In the genomic region with DNA sequence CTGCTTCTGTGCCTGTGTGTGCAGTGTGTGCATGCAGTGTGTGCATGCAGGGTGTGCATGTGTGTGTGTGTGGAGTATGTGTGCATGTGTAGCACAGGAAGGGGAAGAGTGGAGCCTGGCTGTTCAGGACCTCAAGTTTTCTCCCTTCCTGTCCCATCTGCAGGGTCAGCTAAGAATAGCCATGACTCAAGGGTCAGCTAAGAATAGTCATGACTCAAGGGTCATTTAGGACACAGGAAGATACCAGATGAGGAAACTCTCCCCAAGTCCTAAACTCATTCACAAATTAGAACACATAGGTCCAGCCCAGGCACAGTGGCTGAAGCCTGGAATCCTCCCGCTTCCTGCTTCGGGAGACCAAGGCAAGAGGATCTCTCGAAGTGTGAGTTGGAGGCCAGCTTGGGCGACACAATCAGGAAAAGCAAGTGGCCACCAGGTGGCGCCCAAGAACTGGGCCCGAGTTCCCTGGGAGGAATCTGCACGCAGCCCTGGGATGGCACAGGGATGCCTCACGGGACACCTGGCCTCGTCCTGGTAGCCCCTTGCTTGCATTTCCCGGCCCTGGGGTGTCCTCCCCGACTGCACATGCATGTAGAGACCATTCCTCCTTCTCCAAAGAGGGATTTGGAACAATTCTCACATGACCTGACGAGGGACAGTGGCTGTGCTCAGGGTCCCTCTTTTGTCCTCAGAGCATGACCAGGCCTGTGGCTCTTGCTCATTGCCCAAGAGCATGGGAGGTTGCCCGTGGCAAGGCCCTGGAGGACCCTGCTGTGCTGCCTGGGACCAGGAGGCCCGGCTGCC, we compare ENCODE assay signal across 1 cellular context.
A peak's percentile ranks its signal among the peaks of the same experiment; 100 is the strongest.
TF ChIP-seq lines count a peak whose summit lies in the region.

No MANE protein-coding gene starts in this region.

TF ChIP-seq in HepG2, 621 proteins besides CTCF, POLR2A, EP300 and RAD21 (continued from another document):
- TF ChIP-seq, protein P1, sequence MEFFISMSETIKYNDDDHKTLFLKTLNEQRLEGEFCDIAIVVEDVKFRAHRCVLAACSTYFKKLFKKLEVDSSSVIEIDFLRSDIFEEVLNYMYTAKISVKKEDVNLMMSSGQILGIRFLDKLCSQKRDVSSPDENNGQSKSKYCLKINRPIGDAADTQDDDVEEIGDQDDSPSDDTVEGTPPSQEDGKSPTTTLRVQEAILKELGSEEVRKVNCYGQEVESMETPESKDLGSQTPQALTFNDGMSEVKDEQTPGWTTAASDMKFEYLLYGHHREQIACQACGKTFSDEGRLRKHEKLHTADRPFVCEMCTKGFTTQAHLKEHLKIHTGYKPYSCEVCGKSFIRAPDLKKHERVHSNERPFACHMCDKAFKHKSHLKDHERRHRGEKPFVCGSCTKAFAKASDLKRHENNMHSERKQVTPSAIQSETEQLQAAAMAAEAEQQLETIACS (CRISPR knock-in tag; IDR thresholded peaks at IDR 0.05): no peak
- no peak for TF ChIP-seq HNRNPL (IDR thresholded peaks at IDR 0.05; ENCODE audit: low read depth, low read length)
- TF ChIP-seq ZFX (CRISPR knock-in tag; IDR thresholded peaks at IDR 0.05; ENCODE audit: low read depth): no peak
- TF ChIP-seq ZMYM4 (CRISPR knock-in tag; IDR thresholded peaks at IDR 0.05): peak; percentile 38; the same call in 1 of the 2 replicates
- TF ChIP-seq MZF1 (CRISPR knock-in tag; IDR thresholded peaks at IDR 0.05; ENCODE audit: borderline replicate concordance): no peak
- TF ChIP-seq KAT8 (CRISPR knock-in tag; IDR thresholded peaks at IDR 0.05): no peak
- TF ChIP-seq, protein P2, sequence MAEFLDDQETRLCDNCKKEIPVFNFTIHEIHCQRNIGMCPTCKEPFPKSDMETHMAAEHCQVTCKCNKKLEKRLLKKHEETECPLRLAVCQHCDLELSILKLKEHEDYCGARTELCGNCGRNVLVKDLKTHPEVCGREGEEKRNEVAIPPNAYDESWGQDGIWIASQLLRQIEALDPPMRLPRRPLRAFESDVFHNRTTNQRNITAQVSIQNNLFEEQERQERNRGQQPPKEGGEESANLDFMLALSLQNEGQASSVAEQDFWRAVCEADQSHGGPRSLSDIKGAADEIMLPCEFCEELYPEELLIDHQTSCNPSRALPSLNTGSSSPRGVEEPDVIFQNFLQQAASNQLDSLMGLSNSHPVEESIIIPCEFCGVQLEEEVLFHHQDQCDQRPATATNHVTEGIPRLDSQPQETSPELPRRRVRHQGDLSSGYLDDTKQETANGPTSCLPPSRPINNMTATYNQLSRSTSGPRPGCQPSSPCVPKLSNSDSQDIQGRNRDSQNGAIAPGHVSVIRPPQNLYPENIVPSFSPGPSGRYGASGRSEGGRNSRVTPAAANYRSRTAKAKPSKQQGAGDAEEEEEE (CRISPR knock-in tag; IDR thresholded peaks at IDR 0.05; ENCODE audit: borderline replicate concordance): no peak
- TF ChIP-seq, protein P3, sequence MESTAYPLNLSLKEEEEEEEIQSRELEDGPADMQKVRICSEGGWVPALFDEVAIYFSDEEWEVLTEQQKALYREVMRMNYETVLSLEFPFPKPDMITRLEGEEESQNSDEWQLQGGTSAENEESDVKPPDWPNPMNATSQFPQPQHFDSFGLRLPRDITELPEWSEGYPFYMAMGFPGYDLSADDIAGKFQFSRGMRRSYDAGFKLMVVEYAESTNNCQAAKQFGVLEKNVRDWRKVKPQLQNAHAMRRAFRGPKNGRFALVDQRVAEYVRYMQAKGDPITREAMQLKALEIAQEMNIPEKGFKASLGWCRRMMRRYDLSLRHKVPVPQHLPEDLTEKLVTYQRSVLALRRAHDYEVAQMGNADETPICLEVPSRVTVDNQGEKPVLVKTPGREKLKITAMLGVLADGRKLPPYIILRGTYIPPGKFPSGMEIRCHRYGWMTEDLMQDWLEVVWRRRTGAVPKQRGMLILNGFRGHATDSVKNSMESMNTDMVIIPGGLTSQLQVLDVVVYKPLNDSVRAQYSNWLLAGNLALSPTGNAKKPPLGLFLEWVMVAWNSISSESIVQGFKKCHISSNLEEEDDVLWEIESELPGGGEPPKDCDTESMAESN (CRISPR knock-in tag; conservative IDR thresholded peaks at IDR 0.05): no peak
- TF ChIP-seq, protein P4, sequence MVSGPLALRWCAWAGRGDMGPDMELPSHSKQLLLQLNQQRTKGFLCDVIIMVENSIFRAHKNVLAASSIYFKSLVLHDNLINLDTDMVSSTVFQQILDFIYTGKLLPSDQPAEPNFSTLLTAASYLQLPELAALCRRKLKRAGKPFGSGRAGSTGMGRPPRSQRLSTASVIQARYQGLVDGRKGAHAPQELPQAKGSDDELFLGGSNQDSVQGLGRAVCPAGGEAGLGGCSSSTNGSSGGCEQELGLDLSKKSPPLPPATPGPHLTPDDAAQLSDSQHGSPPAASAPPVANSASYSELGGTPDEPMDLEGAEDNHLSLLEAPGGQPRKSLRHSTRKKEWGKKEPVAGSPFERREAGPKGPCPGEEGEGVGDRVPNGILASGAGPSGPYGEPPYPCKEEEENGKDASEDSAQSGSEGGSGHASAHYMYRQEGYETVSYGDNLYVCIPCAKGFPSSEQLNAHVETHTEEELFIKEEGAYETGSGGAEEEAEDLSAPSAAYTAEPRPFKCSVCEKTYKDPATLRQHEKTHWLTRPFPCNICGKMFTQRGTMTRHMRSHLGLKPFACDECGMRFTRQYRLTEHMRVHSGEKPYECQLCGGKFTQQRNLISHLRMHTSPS (CRISPR knock-in tag; IDR thresholded peaks at IDR 0.05; ENCODE audit: low read depth): no peak
- TF ChIP-seq KDM5B (CRISPR knock-in tag; IDR thresholded peaks at IDR 0.05; ENCODE audit: borderline replicate concordance): 0 out of 2 replicates have a peak, but pooled peaks have one; percentile 33
- TF ChIP-seq, protein P5, sequence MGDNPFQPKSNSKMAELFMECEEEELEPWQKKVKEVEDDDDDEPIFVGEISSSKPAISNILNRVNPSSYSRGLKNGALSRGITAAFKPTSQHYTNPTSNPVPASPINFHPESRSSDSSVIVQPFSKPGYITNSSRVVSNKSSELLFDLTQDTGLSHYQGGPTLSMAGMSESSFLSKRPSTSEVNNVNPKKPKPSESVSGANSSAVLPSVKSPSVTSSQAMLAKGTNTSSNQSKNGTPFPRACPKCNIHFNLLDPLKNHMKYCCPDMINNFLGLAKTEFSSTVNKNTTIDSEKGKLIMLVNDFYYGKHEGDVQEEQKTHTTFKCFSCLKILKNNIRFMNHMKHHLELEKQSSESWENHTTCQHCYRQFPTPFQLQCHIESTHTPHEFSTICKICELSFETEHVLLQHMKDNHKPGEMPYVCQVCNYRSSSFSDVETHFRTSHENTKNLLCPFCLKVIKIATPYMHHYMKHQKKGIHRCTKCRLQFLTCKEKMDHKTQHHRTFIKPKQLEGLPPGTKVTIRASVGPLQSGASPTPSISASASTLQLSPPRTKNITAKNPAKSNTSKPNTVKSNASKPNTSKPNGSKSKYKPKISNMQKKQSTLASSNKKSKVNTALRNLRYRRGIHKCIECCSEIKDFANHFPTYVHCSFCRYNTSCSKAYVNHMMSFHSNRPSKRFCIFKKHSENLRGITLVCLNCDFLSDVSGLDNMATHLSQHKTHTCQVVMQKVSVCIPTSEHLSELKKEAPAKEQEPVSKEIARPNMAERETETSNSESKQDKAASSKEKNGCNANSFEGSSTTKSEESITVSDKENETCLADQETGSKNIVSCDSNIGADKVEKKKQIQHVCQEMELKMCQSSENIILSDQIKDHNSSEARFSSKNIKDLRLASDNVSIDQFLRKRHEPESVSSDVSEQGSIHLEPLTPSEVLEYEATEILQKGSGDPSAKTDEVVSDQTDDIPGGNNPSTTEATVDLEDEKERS (CRISPR knock-in tag; IDR thresholded peaks at IDR 0.05): 0 out of 2 replicates have a peak, but pooled peaks have one; percentile 47
- no peak for TF ChIP-seq NFE2 (CRISPR knock-in tag; IDR thresholded peaks at IDR 0.05)
- no peak for TF ChIP-seq RARA (CRISPR knock-in tag; IDR thresholded peaks at IDR 0.05)
- TF ChIP-seq ZNF549 (CRISPR knock-in tag; IDR thresholded peaks at IDR 0.05): no peak
- TF ChIP-seq, protein P6, sequence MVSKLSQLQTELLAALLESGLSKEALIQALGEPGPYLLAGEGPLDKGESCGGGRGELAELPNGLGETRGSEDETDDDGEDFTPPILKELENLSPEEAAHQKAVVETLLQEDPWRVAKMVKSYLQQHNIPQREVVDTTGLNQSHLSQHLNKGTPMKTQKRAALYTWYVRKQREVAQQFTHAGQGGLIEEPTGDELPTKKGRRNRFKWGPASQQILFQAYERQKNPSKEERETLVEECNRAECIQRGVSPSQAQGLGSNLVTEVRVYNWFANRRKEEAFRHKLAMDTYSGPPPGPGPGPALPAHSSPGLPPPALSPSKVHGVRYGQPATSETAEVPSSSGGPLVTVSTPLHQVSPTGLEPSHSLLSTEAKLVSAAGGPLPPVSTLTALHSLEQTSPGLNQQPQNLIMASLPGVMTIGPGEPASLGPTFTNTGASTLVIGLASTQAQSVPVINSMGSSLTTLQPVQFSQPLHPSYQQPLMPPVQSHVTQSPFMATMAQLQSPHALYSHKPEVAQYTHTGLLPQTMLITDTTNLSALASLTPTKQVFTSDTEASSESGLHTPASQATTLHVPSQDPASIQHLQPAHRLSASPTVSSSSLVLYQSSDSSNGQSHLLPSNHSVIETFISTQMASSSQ (IDR thresholded peaks at IDR 0.05; ENCODE audit: low read depth): no peak
- TF ChIP-seq, protein P6 (CRISPR knock-in tag; IDR thresholded peaks at IDR 0.05; ENCODE audit: borderline replicate concordance): no peak
- no peak for TF ChIP-seq ZNF333 (CRISPR knock-in tag; IDR thresholded peaks at IDR 0.05; ENCODE audit: borderline replicate concordance)
- TF ChIP-seq RCOR2 (CRISPR knock-in tag; IDR thresholded peaks at IDR 0.05): 0 out of 2 replicates have a peak, but pooled peaks have one; percentile 41
- no peak for TF ChIP-seq MYC (CRISPR knock-in tag; IDR thresholded peaks at IDR 0.05; ENCODE audit: borderline replicate concordance)
- TF ChIP-seq, protein P7, sequence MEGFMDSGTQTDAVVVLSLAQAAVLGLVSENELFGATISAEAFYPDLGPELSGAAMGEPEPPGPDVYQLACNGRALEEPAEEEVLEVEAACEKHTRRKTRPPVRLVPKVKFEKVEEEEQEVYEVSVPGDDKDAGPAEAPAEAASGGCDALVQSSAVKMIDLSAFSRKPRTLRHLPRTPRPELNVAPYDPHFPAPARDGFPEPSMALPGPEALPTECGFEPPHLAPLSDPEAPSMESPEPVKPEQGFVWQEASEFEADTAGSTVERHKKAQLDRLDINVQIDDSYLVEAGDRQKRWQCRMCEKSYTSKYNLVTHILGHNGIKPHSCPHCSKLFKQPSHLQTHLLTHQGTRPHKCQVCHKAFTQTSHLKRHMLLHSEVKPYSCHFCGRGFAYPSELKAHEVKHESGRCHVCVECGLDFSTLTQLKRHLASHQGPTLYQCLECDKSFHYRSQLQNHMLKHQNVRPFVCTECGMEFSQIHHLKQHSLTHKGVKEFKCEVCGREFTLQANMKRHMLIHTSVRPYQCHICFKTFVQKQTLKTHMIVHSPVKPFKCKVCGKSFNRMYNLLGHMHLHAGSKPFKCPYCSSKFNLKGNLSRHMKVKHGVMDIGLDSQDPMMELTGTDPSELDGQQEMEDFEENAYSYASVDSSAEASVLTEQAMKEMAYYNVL (CRISPR knock-in tag; IDR thresholded peaks at IDR 0.05; ENCODE audit: borderline replicate concordance): 0 out of 2 replicates have a peak, but pooled peaks have one; percentile 18
- TF ChIP-seq RELA (CRISPR knock-in tag; IDR thresholded peaks at IDR 0.05): no peak
- no peak for TF ChIP-seq ZNF235 (CRISPR knock-in tag; IDR thresholded peaks at IDR 0.05; ENCODE audit: borderline replicate concordance)
- no peak for TF ChIP-seq MED1 (CRISPR knock-in tag; IDR thresholded peaks at IDR 0.05)
- TF ChIP-seq ARNTL (CRISPR knock-in tag; IDR thresholded peaks at IDR 0.05): no peak
